11 cellular contexts compared by ENCODE assay signal in genomic region chr13:100611678-100612492, GRCh38. TPM values are rescaled to one million over a fixed set of nuclear protein-coding genes. Genes with fewer than 3 reads are reported as not detected.
DNase-seq lines count a peak whose midpoint lies in the region; ATAC-seq, FAIRE-seq and TF ChIP-seq lines count a peak whose summit lies in the region.
"Had no signal": no experiment of that assay in that cellular context is flagged by ENCODE, and none has a peak within 500 bp of the region (broad histone marks: within the 10 kb centered on the region; RNA-seq: fewer than 3 reads in every experiment).

No MANE protein-coding gene starts in this region.

- H3K4me1 ChIP-seq in astrocyte (ENCODE audit: insufficient read depth, low read length) (peaks cover 9% of the 10 kb centered on the region), ovary (ENCODE audit: insufficient read depth) (no peaks in the 10 kb centered on the region), right lobe of liver (no peaks in the 10 kb centered on the region)

- no peaks in the 10 kb centered on the region for H3K27me3 Mint-ChIP-seq in astrocyte (ENCODE audit: low read depth, unreplicated experiment)
- H3K27me3 Mint-ChIP-seq: activated CD4-positive, alpha-beta T cell treated with anti-CD3 and anti-CD28 coated beads for 36 hours; activated naive CD8-positive, alpha-beta T cell had no signal

- FAIRE-seq in GM12891 (lab: Jason Lieb, UNC) (peak; percentile 13), H54 (lab: Jason Lieb, UNC) (peak; percentile 83), astrocyte (lab: Jason Lieb, UNC) (no peak)

- H3K4me2 ChIP-seq in astrocyte (ENCODE audit: low read length): no peak overlapping the region

- H3K4me3 ChIP-seq in astrocyte (ENCODE audit: insufficient read depth, low read depth, low read length) (no peak overlapping the region), ovary (no peak overlapping the region), right lobe of liver (no peak overlapping the region)

- DNase-seq in GM12891 (ENCODE audit: insufficient read length, low spot score): no peak
- peak; percentile 59 for DNase-seq in H54 (ENCODE audit: insufficient read length, low spot score)
- peak; percentile 48 for DNase-seq in astrocyte (ENCODE audit: low read depth)
- DNase-seq in myocyte (ENCODE audit: low read depth): peak; percentile 87
- DNase-seq in NCI-H1417 treated with DMSO at 0.1 percent for 48 hours (lab: John Stamatoyannopoulos, UW): no peak
- no peak for DNase-seq in ovary
- DNase-seq in right lobe of liver: no peak
- DNase-seq in NCI-H1694 (lab: John Stamatoyannopoulos, UW): no peak
- DNase-seq: activated CD4-positive, alpha-beta T cell treated with anti-CD3 and anti-CD28 coated beads for 36 hours; NCI-H69 had no signal

- no peaks in the 10 kb centered on the region for H3K9me3 ChIP-seq in astrocyte (ENCODE audit: insufficient read depth, low read depth, low read length)
- H3K9me3 ChIP-seq in ovary: no peaks in the 10 kb centered on the region
- H3K9me3 ChIP-seq in right lobe of liver: no peaks in the 10 kb centered on the region

- no peak overlapping the region for H3K27ac ChIP-seq in astrocyte (ENCODE audit: low read depth, low read length)
- no peak overlapping the region for H3K27ac ChIP-seq in ovary
- H3K27ac ChIP-seq in right lobe of liver: no peak overlapping the region

- TF ChIP-seq POLR2A in GM12891 (IDR thresholded peaks at IDR 0.05; ENCODE audit: low read depth, low read length) (no peak), H54 (IDR thresholded peaks at IDR 0.05; ENCODE audit: low read depth, low read length) (no peak), ovary (IDR thresholded peaks at IDR 0.05) (no peak), right lobe of liver (IDR thresholded peaks at IDR 0.05) (no peak)

- no peaks in the 10 kb centered on the region for H3K79me2 ChIP-seq in astrocyte (ENCODE audit: insufficient read depth, low read length)

- H3K4me1 Mint-ChIP-seq in astrocyte (ENCODE audit: low read depth, unreplicated experiment): peaks cover 6% of the 10 kb centered on the region

- peaks cover 4% of the 10 kb centered on the region for H3K9me3 Mint-ChIP-seq in astrocyte (ENCODE audit: unreplicated experiment)

- TF ChIP-seq EP300 in ovary (IDR thresholded peaks at IDR 0.05): no peak

- no peak overlapping the region for H3K27ac Mint-ChIP-seq in astrocyte (ENCODE audit: unreplicated experiment)
- H3K27ac Mint-ChIP-seq: activated CD4-positive, alpha-beta T cell treated with anti-CD3 and anti-CD28 coated beads for 36 hours; activated naive CD8-positive, alpha-beta T cell had no signal

- no peaks in the 10 kb centered on the region for H4K20me1 ChIP-seq in astrocyte (ENCODE audit: insufficient read depth, low read length)

- TF ChIP-seq CTCF in astrocyte (IDR thresholded peaks at IDR 0.05; ENCODE audit: insufficient read depth, low read depth, low read length) (no peak), ovary (IDR thresholded peaks at IDR 0.05) (no peak), right lobe of liver (IDR thresholded peaks at IDR 0.05) (no peak)

- no peak overlapping the region for H3K4me3 Mint-ChIP-seq in astrocyte (ENCODE audit: unreplicated experiment)
- H3K4me3 Mint-ChIP-seq: activated CD4-positive, alpha-beta T cell treated with anti-CD3 and anti-CD28 coated beads for 36 hours; activated naive CD8-positive, alpha-beta T cell had no signal

- H3K9ac ChIP-seq in astrocyte (ENCODE audit: low read length): no peak overlapping the region

- intact Hi-C loops in ovary (cut with DNase I) (no loop called here), right lobe of liver (cut with DNase I) (no loop called here)

- H3K27me3 ChIP-seq in astrocyte (ENCODE audit: insufficient read depth, low read length): no peaks in the 10 kb centered on the region
- H3K27me3 ChIP-seq in ovary: no peaks in the 10 kb centered on the region
- no peaks in the 10 kb centered on the region for H3K27me3 ChIP-seq in right lobe of liver

- H3K36me3 Mint-ChIP-seq in astrocyte (ENCODE audit: low read depth, unreplicated experiment): peaks cover 4% of the 10 kb centered on the region

- no peaks in the 10 kb centered on the region for H3K36me3 ChIP-seq in astrocyte (ENCODE audit: insufficient read depth, low read length)
- no peaks in the 10 kb centered on the region for H3K36me3 ChIP-seq in ovary
- H3K36me3 ChIP-seq in right lobe of liver: no peaks in the 10 kb centered on the region

- no peak overlapping the region for H2AFZ ChIP-seq in astrocyte (ENCODE audit: low read depth, low read length)

- no peak for ATAC-seq in right lobe of liver
- ATAC-seq: activated CD4-positive, alpha-beta T cell treated with anti-CD3 and anti-CD28 coated beads for 36 hours had no signal

- 68 to 71% (median 68%) methylated on average over 9 of the region's 9 CpGs for WGBS in ovary, 3 donors
- WGBS in right lobe of liver (ENCODE audit: insufficient coverage, low coverage, low lambda C conversion rate, missing lambda C conversion rate): 61% methylated on average over 7 of the region's 9 CpGs

TF ChIP-seq in GM12891, 5 proteins besides CTCF, POLR2A, EP300 and RAD21:
- TF ChIP-seq POLR2AphosphoS5 (IDR thresholded peaks at IDR 0.05; ENCODE audit: low read depth, low read length) (no peak), POU2F2 (IDR thresholded peaks at IDR 0.05; ENCODE audit: low read depth, low read length) (no peak), TAF1 (IDR thresholded peaks at IDR 0.05; ENCODE audit: low read depth, low read length) (no peak), PAX5 (IDR thresholded peaks at IDR 0.05; ENCODE audit: insufficient read depth, low read length, severe bottlenecking) (no peak), SPI1 (IDR thresholded peaks at IDR 0.05; ENCODE audit: low read depth, low read length) (no peak)

RNA-seq across cellular contexts. Expression of gene GGACT, which starts 23.3 kb away (rescaled TPM):
- 6.5 TPM for polyA plus RNA-seq in GM12891 (2012; ENCODE audit: low read depth, missing spikeins)
- total RNA-seq in astrocyte (7.7 and 7.9 TPM in 2 replicates), myocyte (0.40 and 2.8 TPM in 2 replicates), ovary (1 to 10 TPM; 1.9 to 7.4 (median 3.7) TPM), right lobe of liver (1 to 10 TPM; 4.7 to 9.0 (median 5.9) TPM)
- polyA plus RNA-seq in myocyte (2012): 1.8 TPM
- 1 to 10 TPM; 1.8 to 2.7 TPM for polyA plus RNA-seq in ovary

Comparison
In these comparisons a context has a peak if more than half of its experiments do, and no peak if none do; other contexts are left out.
1. DNase-seq: peak in H54 (single experiment), astrocyte (single experiment) and myocyte (single experiment); none in GM12891 (single experiment), NCI-H1417 treated with DMSO at 0.1 percent for 48 hours (single experiment), ovary (0 of 5), right lobe of liver (0 of 3) and NCI-H1694 (single experiment).